Comparison of ENCODE assay signal across 1 cellular context in genomic region chr17:44210342-44211192, GRCh38.
TF ChIP-seq lines count a peak whose summit lies in the region.

No MANE protein-coding gene starts in this region.

TF ChIP-seq in GM23338, 12 proteins besides CTCF, POLR2A, EP300 and RAD21 (continued from another document):
- TF ChIP-seq REST (IDR thresholded peaks at IDR 0.05; ENCODE audit: unreplicated experiment) = no peak
- TF ChIP-seq ZNF114 (CRISPR knock-in tag; IDR thresholded peaks at IDR 0.05) = no peak
- no peak for TF ChIP-seq EZH2 (IDR thresholded peaks at IDR 0.05; ENCODE audit: low read depth, unreplicated experiment)
- TF ChIP-seq CREB1 (CRISPR knock-in tag; IDR thresholded peaks at IDR 0.05; ENCODE audit: low read depth) = peak; percentile 48
- TF ChIP-seq POLR2AphosphoS5 (IDR thresholded peaks at IDR 0.05; ENCODE audit: low read depth) = peak; percentile 60
- no peak for TF ChIP-seq STAT1 (IDR thresholded peaks at IDR 0.05; ENCODE audit: unreplicated experiment)
- TF ChIP-seq ZNF331 (CRISPR knock-in tag; IDR thresholded peaks at IDR 0.05; ENCODE audit: low read depth) = no peak
